ENCODE assay signal across 8 cellular contexts in the genomic region with DNA sequence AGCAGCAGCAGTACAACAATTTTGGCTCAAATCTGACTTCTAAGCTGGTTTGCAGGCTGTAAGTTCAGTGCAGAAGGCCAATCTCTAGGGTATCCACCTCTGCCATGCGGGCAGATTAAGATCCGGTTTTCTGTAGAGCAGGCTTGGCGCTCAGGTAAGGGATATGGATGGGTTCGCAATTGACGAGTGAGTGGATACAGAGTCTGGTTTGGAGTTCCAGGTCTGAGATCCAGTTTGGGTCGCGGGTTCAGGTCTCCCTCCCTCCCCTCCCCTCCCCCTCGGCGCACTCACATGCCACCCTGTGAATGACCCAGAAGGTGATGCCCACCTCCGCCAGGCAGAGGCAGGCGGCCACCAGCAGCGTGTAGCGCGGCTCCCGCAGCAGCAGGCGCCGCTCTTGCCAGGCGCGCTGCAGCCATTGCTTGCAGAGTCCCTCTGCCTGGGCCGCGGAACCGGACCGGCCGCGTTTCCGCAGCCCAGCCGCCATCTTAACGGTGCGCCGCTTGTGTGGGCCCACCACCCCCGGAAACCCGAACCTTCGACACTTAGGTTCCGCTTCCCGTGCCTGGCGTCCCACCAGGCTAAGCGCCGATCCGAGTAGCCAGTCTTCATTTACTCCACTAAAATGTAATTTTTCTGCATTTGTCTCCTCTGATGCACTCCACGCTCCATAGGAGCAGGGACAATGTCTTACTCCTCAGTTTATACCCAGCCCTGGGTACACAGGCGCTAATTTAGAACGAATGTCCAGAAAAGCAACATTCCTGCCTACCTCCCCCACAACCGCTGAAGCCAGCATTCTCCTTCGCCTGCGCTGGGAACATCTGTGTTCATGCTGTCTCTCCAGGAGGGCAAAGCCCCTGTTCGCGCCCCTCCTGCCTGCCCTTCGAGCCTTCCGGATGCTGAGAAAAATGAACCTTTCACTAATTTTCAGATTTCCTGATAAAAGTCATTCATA. TPM values are rescaled to one million over a fixed set of nuclear protein-coding genes. Genes with fewer than 3 reads are reported as not detected.
A peak's percentile ranks its signal among the peaks of the same experiment; 100 is the strongest.
DNase-seq lines count a peak whose midpoint lies in the region; ATAC-seq, FAIRE-seq and TF ChIP-seq lines count a peak whose summit lies in the region.

A gene (minus strand): TSS at position 509 of the 958 bp plus-strand sequence. CDS start 22 bp downstream, at position 487.

- H3K27me3 Mint-ChIP-seq in naive thymus-derived CD8-positive, alpha-beta T cell, result no peaks in the 10 kb centered on the region
- H3K27me3 Mint-ChIP-seq in stimulated activated memory B cell treated with anti-CD40 and anti-IgM and Interleukin-4, amounts not matched to agents 10 μg/mL and 1 μg/mL and 100 μg/mL, for 72 hours, result no peaks in the 10 kb centered on the region

- peaks cover 0 to 23% (median 0%) of the 10 kb centered on the region in 3 donors for H3K36me3 Mint-ChIP-seq in naive thymus-derived CD8-positive, alpha-beta T cell
- H3K36me3 Mint-ChIP-seq in stimulated activated memory B cell treated with anti-CD40 and anti-IgM and Interleukin-4, amounts not matched to agents 10 μg/mL and 1 μg/mL and 100 μg/mL, for 72 hours, result peaks cover 23% of the 10 kb centered on the region

- H3K4ac ChIP-seq in IMR-90 (ENCODE audit: low read depth, low read length), result peak within 1 kb of the TSS; percentile 91

- H3K27ac ChIP-seq in IMR-90 (ENCODE audit: insufficient read depth, low read length) (peak within 1 kb of the TSS; percentile 82), fibroblast of lung (ENCODE audit: insufficient read depth, low read length) (peak within 1 kb of the TSS; percentile 92)

- TF ChIP-seq POLR2A in IMR-90 (IDR thresholded peaks at IDR 0.05; ENCODE audit: low read depth, low read length), result peak; percentile 77

- H2BK120ac ChIP-seq in IMR-90 (ENCODE audit: low read depth, low read length), result peak within 1 kb of the TSS; percentile 75

- TF ChIP-seq CTCF in IMR-90 (conservative IDR thresholded peaks at IDR 0.05; ENCODE audit: low read depth, low read length) (no peak), fibroblast of lung (conservative IDR thresholded peaks at IDR 0.05 in 1 of 2, IDR thresholded peaks at IDR 0.05 in 1 of 2; ENCODE audit: low read depth in 1 of 2, low read length in 2 of 2) (no peak)

- H2AFZ ChIP-seq in IMR-90 (replicated peaks; ENCODE audit: low read length, poor library complexity), result peak within 1 kb of the TSS; percentile 99
- H2AFZ ChIP-seq in fibroblast of lung (ENCODE audit: low read length), result peak within 1 kb of the TSS; percentile 98

- H3K79me1 ChIP-seq in IMR-90 (ENCODE audit: low read depth in 1 of 2, low read length in 2 of 2), result peaks cover 7 to 24% of the 10 kb centered on the region in 2 experiments

- H3K4me2 ChIP-seq in IMR-90 (ENCODE audit: low read depth, low read length) (peak within 1 kb of the TSS; percentile 99), fibroblast of lung (ENCODE audit: extremely low read depth, insufficient read depth, low read length) (peak within 1 kb of the TSS; percentile 100)

- in situ Hi-C loops in Caki2 (cut with HindIII; ENCODE audit: low pct_unique_long_range_greater_than_20kb, low sequenced_read_pairs) (no loop called here), IMR-90 (cut with MboI; ENCODE audit: low sequenced_read_pairs) (no loop called here)

- H3K14ac ChIP-seq in IMR-90 (replicated peaks; ENCODE audit: low read depth, low read length), result peak within 1 kb of the TSS; percentile 96

- peaks cover 13% of the 10 kb centered on the region for H3K79me2 ChIP-seq in fibroblast of lung (ENCODE audit: control insufficient read depth, insufficient read depth, low read length)

- CTCF ChIA-PET in IMR-90 (lab: Yijun Ruan, JAX), result interaction anchor here (1.2 kb wide), 1 partner anchor 10 kb away, joined by 5 read pairs; no protein-coding TSS in a partner anchor

- H3K36me3 ChIP-seq in IMR-90 (ENCODE audit: control insufficient read depth, insufficient read depth, low read length), result peaks cover 18% of the 10 kb centered on the region
- peaks cover 7% of the 10 kb centered on the region for H3K36me3 ChIP-seq in fibroblast of lung (ENCODE audit: control insufficient read depth, insufficient read depth, low read length)

- WGBS in IMR-90 (ENCODE audit: extremely low coverage in 2 of 2, insufficient read length in 1 of 2), 2 experiments, result 0% methylated on average over 35 of the region's 49 CpGs; no CpG with 5 or more reads in 1 of the 2 experiments

- peak within 1 kb of the TSS; percentile 87 to 95 for H4K8ac ChIP-seq in IMR-90 (ENCODE audit: low read depth in 2 of 2, low read length in 2 of 2)

- no peaks in the 10 kb centered on the region for H3K9me3 ChIP-seq in IMR-90 (ENCODE audit: control insufficient read depth, insufficient read depth, low read length)
- H3K9me3 ChIP-seq in fibroblast of lung (ENCODE audit: control insufficient read depth, insufficient read depth, low read depth, low read length), result no peaks in the 10 kb centered on the region

- intact Hi-C loops in IMR-90 (cut with micrococcal nuclease), result loop anchor here (1.0 to 2.0 kb wide), 3 partner anchors 62 to 353 kb away; a partner anchor contains a TSS

- peak within 1 kb of the TSS; percentile 84 for H2AK9ac ChIP-seq in IMR-90 (replicated peaks; ENCODE audit: low read depth, low read length, poor library complexity)

- no peaks in the 10 kb centered on the region; the same call in 1 of the 2 replicates for H4K20me1 ChIP-seq in IMR-90 (ENCODE audit: insufficient read depth, low read length)
- H4K20me1 ChIP-seq in fibroblast of lung (ENCODE audit: control insufficient read depth, extremely low read depth, insufficient read depth, low read length), result no peaks in the 10 kb centered on the region

- no peak for FAIRE-seq in RCC 7860 (lab: Jason Lieb, UNC)

- no peaks in the 10 kb centered on the region for H3K9me3 Mint-ChIP-seq in naive thymus-derived CD8-positive, alpha-beta T cell
- no peaks in the 10 kb centered on the region for H3K9me3 Mint-ChIP-seq in stimulated activated memory B cell treated with anti-CD40 and anti-IgM and Interleukin-4, amounts not matched to agents 10 μg/mL and 1 μg/mL and 100 μg/mL, for 72 hours

- H2BK20ac ChIP-seq in IMR-90 (ENCODE audit: low read depth, low read length), result no peak within 1 kb of the TSS

- POLR2A ChIA-PET in IMR-90 (lab: Charles Lee; ENCODE audit: unreplicated experiment), result interaction anchor here (0.7 kb wide), 1 partner anchor 11 kb away, joined by 4 read pairs; no protein-coding TSS in a partner anchor
- POLR2A ChIA-PET in naive thymus-derived CD8-positive, alpha-beta T cell (lab: Charles Lee), result interaction anchor here (1.2 kb wide), 1 partner anchor 114 kb away, joined by 17 read pairs; a partner anchor contains a TSS

- peak within 1 kb of the TSS; percentile 90 for H4K91ac ChIP-seq in IMR-90 (ENCODE audit: insufficient read depth, low read depth, low read length)

- H2AK5ac ChIP-seq in IMR-90 (ENCODE audit: low read depth, low read length), result peak within 1 kb of the TSS; percentile 88

- peak within 1 kb of the TSS; percentile 47; the same call in 1 of the 3 replicates for H2BK15ac ChIP-seq in IMR-90 (ENCODE audit: low read depth, low read length)

- dilution Hi-C loops in IMR-90 (cut with HindIII; ENCODE audit: low sequenced_read_pairs, unreplicated experiment), result no loop called here

- H3K4me3 ChIP-seq in IMR-90 (ENCODE audit: insufficient read depth, low read depth, low read length) (peak within 1 kb of the TSS; percentile 97), fibroblast of lung (replicated peaks in 1 of 4; ENCODE audit: control extremely low read depth in 1 of 4, insufficient read depth in 1 of 4, low read depth in 3 of 4, low read length in 4 of 4) (peak within 1 kb of the TSS; percentile 79 to 100 (median 90))

- peak within 1 kb of the TSS; percentile 92 for H4K5ac ChIP-seq in IMR-90 (ENCODE audit: low read depth, low read length)

- H3K56ac ChIP-seq in IMR-90 (ENCODE audit: extremely low read depth, insufficient read depth, low read length), result peak within 1 kb of the TSS; percentile 93

- H3K27me3 ChIP-seq in IMR-90 (ENCODE audit: control insufficient read depth, insufficient read depth, low read length) (no peaks in the 10 kb centered on the region), fibroblast of lung (ENCODE audit: control insufficient read depth, insufficient read depth, low read length) (no peaks in the 10 kb centered on the region)

- no peaks in the 10 kb centered on the region; the same call in 1 of the 2 replicates for H3K4me1 ChIP-seq in IMR-90 (ENCODE audit: control insufficient read depth, insufficient read depth, low read length)
- no peaks in the 10 kb centered on the region for H3K4me1 ChIP-seq in fibroblast of lung (ENCODE audit: control insufficient read depth, extremely low read depth, insufficient read depth, low read length)

- H3K23ac ChIP-seq in IMR-90 (ENCODE audit: low read depth, low read length), result peak within 1 kb of the TSS; percentile 95

- H3K9ac ChIP-seq in IMR-90 (ENCODE audit: low read depth, low read length) (peak within 1 kb of the TSS; percentile 95), fibroblast of lung (ENCODE audit: insufficient read depth, low read length) (peak within 1 kb of the TSS; percentile 70)

- peaks cover 15 to 28% (median 21%) of the 10 kb centered on the region in 4 donors for H3K4me1 Mint-ChIP-seq in naive thymus-derived CD8-positive, alpha-beta T cell
- H3K4me1 Mint-ChIP-seq in stimulated activated memory B cell treated with anti-CD40 and anti-IgM and Interleukin-4, amounts not matched to agents 10 μg/mL and 1 μg/mL and 100 μg/mL, for 72 hours, result peaks cover 34% of the 10 kb centered on the region

- peak within 1 kb of the TSS; percentile 85 for H2BK5ac ChIP-seq in IMR-90 (ENCODE audit: low read depth, low read length, poor library complexity, severe bottlenecking)

- H3K18ac ChIP-seq in IMR-90 (ENCODE audit: low read depth, low read length), result peak within 1 kb of the TSS; percentile 53

- peak within 1 kb of the TSS; percentile 93 to 98 (median 96) for H3K27ac Mint-ChIP-seq in naive thymus-derived CD8-positive, alpha-beta T cell
- peak within 1 kb of the TSS; percentile 100 for H3K27ac Mint-ChIP-seq in stimulated activated memory B cell treated with anti-CD40 and anti-IgM and Interleukin-4, amounts not matched to agents 10 μg/mL and 1 μg/mL and 100 μg/mL, for 72 hours

- DNase-seq in Caki2 (ENCODE audit: low read depth) (peak; percentile 74), IMR-90 (peak; percentile 87), RCC 7860 (ENCODE audit: low spot score) (peak; percentile 59), fibroblast of lung (ENCODE audit: low read depth in 2 of 2) (peak; percentile 87 to 90)
- DNase-seq in activated T-helper 1 cell treated with anti-CD3 and anti-CD28 coated beads, Interleukin-2, amount 50 U/mL, for 16 hours (ENCODE audit: low read depth in 1 of 2, low spot score in 1 of 2), result peak; percentile 78 to 81
- DNase-seq in naive thymus-derived CD8-positive, alpha-beta T cell, result peak; percentile 68 to 91 (median 85)

- no TSS peak for BruUV-seq in IMR-90 (replicated peaks; lab: Mats Ljungman, UMichigan)

- H3K4me3 Mint-ChIP-seq in naive thymus-derived CD8-positive, alpha-beta T cell, result peak within 1 kb of the TSS; percentile 94 to 100 (median 96)
- H3K4me3 Mint-ChIP-seq in stimulated activated memory B cell treated with anti-CD40 and anti-IgM and Interleukin-4, amounts not matched to agents 10 μg/mL and 1 μg/mL and 100 μg/mL, for 72 hours, result peak within 1 kb of the TSS; percentile 98

- no peak for TF ChIP-seq RAD21 in IMR-90 (IDR thresholded peaks at IDR 0.05; ENCODE audit: low read length)

- ATAC-seq in GM21390 (IDR thresholded peaks at IDR 0.05; ENCODE audit: unreplicated experiment), result peak; percentile 42
- ATAC-seq in IMR-90 (ENCODE audit: low read depth), result peak; percentile 75
- peak; percentile 43 to 47 for ATAC-seq in naive thymus-derived CD8-positive, alpha-beta T cell
- peak; percentile 75 for ATAC-seq in stimulated activated memory B cell treated with anti-CD40 and anti-IgM and Interleukin-4, amounts not matched to agents 10 μg/mL and 1 μg/mL and 100 μg/mL, for 72 hours

- H3K9me1 ChIP-seq in IMR-90 (ENCODE audit: insufficient read depth, low read length), result no peaks in the 10 kb centered on the region

RNA-seq across cellular contexts. Expression of the gene that starts here (rescaled TPM):
- 33.2 and 41.5 TPM in 2 replicates for total RNA-seq in Caki2 (2014; rRNA removed; shearing (Covaris generic); ENCODE audit: low replicate concordance)
- 19.2 and 19.5 TPM in 2 replicates for total RNA-seq in IMR-90 (2012; rRNA removed)
- polyA plus RNA-seq in IMR-90 (2012; rRNA removed), result 52.6 and 55.5 TPM in 2 replicates
- 53.9 and 68.8 TPM in 2 replicates for polyA plus RNA-seq in IMR-90 (2012; cell fraction: cytosol; rRNA removed)
- polyA plus RNA-seq in IMR-90 (2012; cell fraction: nucleus; rRNA removed; ENCODE audit: low replicate concordance), result 69.0 and 86.1 TPM in 2 replicates
- total RNA-seq in fibroblast of lung, result 21.6 and 26.7 TPM in 2 replicates
- 27.2 and 36.8 TPM in 2 replicates for polyA plus RNA-seq in fibroblast of lung
- polyA plus RNA-seq in fibroblast of lung (2012), result 36.0 and 53.6 TPM in 2 replicates
- polyA minus RNA-seq in fibroblast of lung (ENCODE audit: low replicate concordance), result 174 and 249 TPM in 2 replicates
- total RNA-seq in naive thymus-derived CD8-positive, alpha-beta T cell, result 10 to 100 TPM; 37.7 to 45.3 TPM
- polyA plus RNA-seq in naive thymus-derived CD8-positive, alpha-beta T cell, result 10 to 100 TPM; 47.6 to 68.6 (median 49.8) TPM

Comparison
In these comparisons a context has a peak if more than half of its experiments do, and no peak if none do; other contexts are left out.
1. Peak in every context shown above with its lines: DNase-seq, ATAC-seq, H3K4me3 ChIP-seq and H3K27ac ChIP-seq.